ENCODE assay signal across 16 cellular contexts in genomic region chr1:24981632-24982007, GRCh38. TPM values are rescaled to one million over a fixed set of nuclear protein-coding genes. Genes with fewer than 3 reads are reported as not detected.
DNase-seq lines count a peak whose midpoint lies in the region; ATAC-seq, FAIRE-seq and TF ChIP-seq lines count a peak whose summit lies in the region.
"Had no signal": no experiment of that assay in that cellular context is flagged by ENCODE, and none has a peak within 500 bp of the region (broad histone marks: within the 10 kb centered on the region; RNA-seq: fewer than 3 reads in every experiment).

No MANE protein-coding gene starts in this region.

- H3K9ac ChIP-seq in H1 (replicated peaks in 1 of 4; ENCODE audit: extremely low read depth in 1 of 4, low read depth in 3 of 4, low read length in 3 of 4): no peak overlapping the region

- no peak overlapping the region for H3K23ac ChIP-seq in H1 (ENCODE audit: insufficient read length)

- no TSS peak for BruUV-seq in Caco-2 (replicated peaks; lab: Mats Ljungman, UMichigan)

- H3K56ac ChIP-seq in H1 (replicated peaks; ENCODE audit: insufficient read length, low read depth, low read length): no peak overlapping the region

- H2BK120ac ChIP-seq in H1 (replicated peaks; ENCODE audit: low read depth, low read length): no peak overlapping the region

- H4K91ac ChIP-seq in H1 (replicated peaks; ENCODE audit: insufficient read length, low read length): no peak overlapping the region

- H3K79me2 ChIP-seq in H1 (ENCODE audit: control insufficient read depth in 1 of 2, insufficient read depth in 2 of 2, low read length in 2 of 2): no peaks in the 10 kb centered on the region

- H3K79me1 ChIP-seq in H1 (ENCODE audit: low read depth, low read length): no peaks in the 10 kb centered on the region

- H2BK15ac ChIP-seq in H1 (ENCODE audit: low read length): no peak overlapping the region

- peak overlapping the region; percentile 82 for H3K27ac Mint-ChIP-seq in activated naive CD4-positive, alpha-beta T cell treated with anti-CD3 and anti-CD28 coated beads for 36 hours
- H3K27ac Mint-ChIP-seq in activated T-cell treated with anti-CD3 and anti-CD28 coated beads, Interleukin-2, amount 50 U/mL, for 24 hours: peak overlapping the region; percentile 92
- peak overlapping the region; percentile 94 to 98 for H3K27ac Mint-ChIP-seq in stimulated activated naive CD8-positive, alpha-beta T cell treated with anti-CD3 and anti-CD28 coated beads, Interleukin-15, amount 100 ng/mL, for 72 hours
- no peak overlapping the region for H3K27ac Mint-ChIP-seq in Caco-2 (ENCODE audit: unreplicated experiment)

- ATAC-seq in stimulated activated naive CD8-positive, alpha-beta T cell treated with anti-CD3 and anti-CD28 coated beads, Interleukin-15, amount 100 ng/mL, for 72 hours: peak; percentile 75
- ATAC-seq in GM21360 (IDR thresholded peaks at IDR 0.05; ENCODE audit: unreplicated experiment) (no peak), GM21576 (IDR thresholded peaks at IDR 0.05; ENCODE audit: unreplicated experiment) (no peak)
- ATAC-seq: left lung had no signal

- H3K9me3 ChIP-seq in H1 (ENCODE audit: insufficient read depth in 2 of 2, low read depth in 1 of 2, low read length in 1 of 2) (no peaks in the 10 kb centered on the region), Caco-2 (no peaks in the 10 kb centered on the region)
- H3K9me3 ChIP-seq: prostate gland, uterus had no signal

- H3K9me3 Mint-ChIP-seq in activated naive CD4-positive, alpha-beta T cell treated with anti-CD3 and anti-CD28 coated beads for 36 hours: peaks cover 3% of the 10 kb centered on the region
- H3K9me3 Mint-ChIP-seq in activated T-cell treated with anti-CD3 and anti-CD28 coated beads, Interleukin-2, amount 50 U/mL, for 24 hours: peaks cover 3% of the 10 kb centered on the region
- peaks cover 5 to 10% of the 10 kb centered on the region in 2 donors for H3K9me3 Mint-ChIP-seq in stimulated activated naive CD8-positive, alpha-beta T cell treated with anti-CD3 and anti-CD28 coated beads, Interleukin-15, amount 100 ng/mL, for 72 hours
- peaks cover 17% of the 10 kb centered on the region for H3K9me3 Mint-ChIP-seq in Caco-2 (ENCODE audit: unreplicated experiment)

- no peak overlapping the region for H4K8ac ChIP-seq in H1 (ENCODE audit: extremely low read depth, insufficient read depth, low read length)

- H3K4me1 Mint-ChIP-seq in activated naive CD4-positive, alpha-beta T cell treated with anti-CD3 and anti-CD28 coated beads for 36 hours (ENCODE audit: low read depth): peaks cover 88% of the 10 kb centered on the region
- peaks cover 92% of the 10 kb centered on the region for H3K4me1 Mint-ChIP-seq in activated T-cell treated with anti-CD3 and anti-CD28 coated beads, Interleukin-2, amount 50 U/mL, for 24 hours (ENCODE audit: low read depth)
- H3K4me1 Mint-ChIP-seq in stimulated activated naive CD8-positive, alpha-beta T cell treated with anti-CD3 and anti-CD28 coated beads, Interleukin-15, amount 100 ng/mL, for 72 hours: peaks cover 95% of the 10 kb centered on the region
- H3K4me1 Mint-ChIP-seq in Caco-2 (ENCODE audit: low read depth, unreplicated experiment): no peaks in the 10 kb centered on the region

- CTCF ChIA-PET in activated naive CD4-positive, alpha-beta T cell treated with anti-CD3 and anti-CD28 coated beads for 36 hours (lab: Charles Lee): interaction anchor here (0.6 to 1.3 kb wide), 3 partner anchors 12 to 324 kb away, joined by 3 to 4 read pairs (median 3); no protein-coding TSS in a partner anchor
- CTCF ChIA-PET in H1 (lab: Charles Lee; ENCODE audit: partially characterized antibody): interaction anchor here (0.6 to 3.3 kb wide), 4 partner anchors 10 to 30 kb away, joined by 3 to 24 read pairs (median 9); no protein-coding TSS in a partner anchor
- CTCF ChIA-PET in Caco-2 (lab: Charles Lee): no interaction called here

- no peak overlapping the region for H4K5ac ChIP-seq in H1 (ENCODE audit: insufficient read length, low read depth, low read length)

- H3K27me3 Mint-ChIP-seq in activated naive CD4-positive, alpha-beta T cell treated with anti-CD3 and anti-CD28 coated beads for 36 hours (ENCODE audit: low read depth): no peaks in the 10 kb centered on the region
- no peaks in the 10 kb centered on the region for H3K27me3 Mint-ChIP-seq in activated T-cell treated with anti-CD3 and anti-CD28 coated beads, Interleukin-2, amount 50 U/mL, for 24 hours
- H3K27me3 Mint-ChIP-seq in stimulated activated naive CD8-positive, alpha-beta T cell treated with anti-CD3 and anti-CD28 coated beads, Interleukin-15, amount 100 ng/mL, for 72 hours: no peaks in the 10 kb centered on the region
- no peaks in the 10 kb centered on the region for H3K27me3 Mint-ChIP-seq in Caco-2 (ENCODE audit: insufficient read depth, unreplicated experiment)

- no peak for TF ChIP-seq RAD21 in H1 (IDR thresholded peaks at IDR 0.05 in 1 of 2, conservative IDR thresholded peaks at IDR 0.05 in 1 of 2; ENCODE audit: low read depth in 2 of 2, low read length in 2 of 2)

- H3K4me1 ChIP-seq in H1 (replicated peaks in 1 of 4; ENCODE audit: control insufficient read depth in 3 of 4, insufficient read depth in 4 of 4, low read length in 3 of 4) (no peaks in the 10 kb centered on the region), Caco-2 (no peaks in the 10 kb centered on the region)
- H3K4me1 ChIP-seq: left lung, prostate gland, uterus had no signal

- no peak for TF ChIP-seq CTCF in H1 (IDR thresholded peaks at IDR 0.05; ENCODE audit: control extremely low read depth in 1 of 3, insufficient read depth in 1 of 3, low read depth in 1 of 3, low read length in 3 of 3)
- TF ChIP-seq CTCF in Caco-2 (IDR thresholded peaks at IDR 0.05; ENCODE audit: insufficient read depth in 1 of 2, low read depth in 1 of 2, low read length in 1 of 2, severe bottlenecking in 1 of 2, unreplicated experiment in 1 of 2): no peak

- WGBS in H1 (ENCODE audit: extremely low coverage in 1 of 2, insufficient coverage in 1 of 2, insufficient read length in 1 of 2, insufficient replicate concordance in 2 of 2, low coverage in 1 of 2, low lambda C conversion rate in 2 of 2, missing lambda C conversion rate in 1 of 2), 2 experiments: 86% methylated on average over 11 of the region's 11 CpGs; no CpG with 5 or more reads in 1 of the 2 experiments

- peaks cover 3% of the 10 kb centered on the region for H3K36me3 Mint-ChIP-seq in activated naive CD4-positive, alpha-beta T cell treated with anti-CD3 and anti-CD28 coated beads for 36 hours (ENCODE audit: low read depth)
- peaks cover 5% of the 10 kb centered on the region for H3K36me3 Mint-ChIP-seq in activated T-cell treated with anti-CD3 and anti-CD28 coated beads, Interleukin-2, amount 50 U/mL, for 24 hours (ENCODE audit: low read depth)
- H3K36me3 Mint-ChIP-seq in Caco-2 (ENCODE audit: insufficient read depth, unreplicated experiment): no peaks in the 10 kb centered on the region

- no peaks in the 10 kb centered on the region for H3K36me3 ChIP-seq in H1 (ENCODE audit: control insufficient read depth in 2 of 4, insufficient read depth in 4 of 4, low read length in 3 of 4)
- no peaks in the 10 kb centered on the region for H3K36me3 ChIP-seq in Caco-2 (ENCODE audit: control insufficient read depth, insufficient read depth, low read length)
- H3K36me3 ChIP-seq: esophagus muscularis mucosa, left lung, prostate gland, uterus had no signal

- TF ChIP-seq POLR2A in H1 (IDR thresholded peaks at IDR 0.05; ENCODE audit: control extremely low read depth in 1 of 2, low read depth in 2 of 2, low read length in 2 of 2): no peak

- H3K18ac ChIP-seq in H1 (ENCODE audit: extremely low read depth, low read length): no peak overlapping the region

- no peak overlapping the region for H2BK5ac ChIP-seq in H1 (ENCODE audit: low read depth, low read length)

- no peaks in the 10 kb centered on the region for H4K20me1 ChIP-seq in H1 (replicated peaks in 1 of 2; ENCODE audit: control insufficient read depth in 1 of 2, insufficient read depth in 2 of 2, low read length in 2 of 2)

- H3K4ac ChIP-seq in H1 (replicated peaks; ENCODE audit: insufficient read length, low read depth, low read length): no peak overlapping the region

- intact Hi-C loops in activated naive CD4-positive, alpha-beta T cell treated with anti-CD3 and anti-CD28 coated beads for 36 hours (cut with micrococcal nuclease): loop anchor here (1.0 to 2.0 kb wide), 3 partner anchors 9 to 26 kb away; no protein-coding TSS in a partner anchor
- intact Hi-C loops in Caco-2 (cut with micrococcal nuclease; ENCODE audit: unreplicated experiment): no loop called here

- no peak overlapping the region for H2AFZ ChIP-seq in H1 (ENCODE audit: low read length)

- no peak overlapping the region for H3K27ac ChIP-seq in H1 (ENCODE audit: low read depth, low read length)
- H3K27ac ChIP-seq: esophagus muscularis mucosa, left lung, prostate gland, uterus had no signal

- H3K4me3 Mint-ChIP-seq in activated naive CD4-positive, alpha-beta T cell treated with anti-CD3 and anti-CD28 coated beads for 36 hours: peak overlapping the region; percentile 7
- no peak overlapping the region for H3K4me3 Mint-ChIP-seq in activated T-cell treated with anti-CD3 and anti-CD28 coated beads, Interleukin-2, amount 50 U/mL, for 24 hours
- peak overlapping the region; percentile 70 to 75 for H3K4me3 Mint-ChIP-seq in stimulated activated naive CD8-positive, alpha-beta T cell treated with anti-CD3 and anti-CD28 coated beads, Interleukin-15, amount 100 ng/mL, for 72 hours
- H3K4me3 Mint-ChIP-seq in Caco-2 (ENCODE audit: unreplicated experiment): no peak overlapping the region

- DNase-seq in activated naive CD4-positive, alpha-beta T cell treated with anti-CD3 and anti-CD28 coated beads for 36 hours: peak; percentile 76
- DNase-seq in activated naive CD4-positive, alpha-beta T cell (lab: John Stamatoyannopoulos, UW): no peak
- peak; percentile 67 for DNase-seq in activated T-cell treated with anti-CD3 and anti-CD28 coated beads, Interleukin-2, amount 50 U/mL, for 24 hours
- DNase-seq in H1 (ENCODE audit: low read depth in 1 of 2, low spot score in 2 of 2): no peak
- peak in 1 of 2 donors; percentile 61 for DNase-seq in stimulated activated naive CD8-positive, alpha-beta T cell treated with anti-CD3 and anti-CD28 coated beads, Interleukin-15, amount 100 ng/mL, for 72 hours
- no peak for DNase-seq in Caco-2
- DNase-seq: Calu3, left lung, NCI-H2081 treated with DMSO at 0.1 percent for 48 hours, NCI-H69, uterus had no signal

- no peak overlapping the region for H3K4me3 ChIP-seq in H1 (ENCODE audit: extremely low read depth in 1 of 4, insufficient read depth in 2 of 4, low read depth in 3 of 4, low read length in 4 of 4)
- H3K4me3 ChIP-seq in Caco-2 (ENCODE audit: low read depth, low read length): no peak overlapping the region
- H3K4me3 ChIP-seq: esophagus muscularis mucosa, left lung, prostate gland, uterus had no signal

- TF ChIP-seq EP300 in H1 (IDR thresholded peaks at IDR 0.05; ENCODE audit: borderline replicate concordance in 1 of 2, low read depth in 2 of 2, low read length in 2 of 2): no peak

- no peak overlapping the region for H3K14ac ChIP-seq in H1 (ENCODE audit: insufficient read length)

- H2BK12ac ChIP-seq in H1 (ENCODE audit: low read depth, low read length): no peak overlapping the region

- H2AK5ac ChIP-seq in H1 (ENCODE audit: low read depth, low read length): no peak overlapping the region

- no peak overlapping the region for H2BK20ac ChIP-seq in H1 (ENCODE audit: low read length)

- H3K23me2 ChIP-seq in H1 (ENCODE audit: low read depth, low read length): no peaks in the 10 kb centered on the region

- H3K4me2 ChIP-seq in H1 (ENCODE audit: insufficient read depth in 1 of 2, low read depth in 2 of 2, low read length in 2 of 2): no peak overlapping the region

- no peak for FAIRE-seq in H1 (lab: Jason Lieb, UNC)
- FAIRE-seq: colon had no signal

- no peaks in the 10 kb centered on the region for H3K27me3 ChIP-seq in H1 (replicated peaks in 1 of 4; ENCODE audit: control insufficient read depth in 3 of 4, extremely low read depth in 1 of 4, insufficient read depth in 3 of 4, low read length in 3 of 4)
- no peaks in the 10 kb centered on the region for H3K27me3 ChIP-seq in Caco-2 (replicated peaks; ENCODE audit: control insufficient read depth, insufficient read depth, low read length)
- H3K27me3 ChIP-seq: left lung, uterus had no signal

- POLR2A ChIA-PET in H1 (lab: Charles Lee; ENCODE audit: partially characterized antibody) (no interaction called here), Caco-2 (lab: Charles Lee) (no interaction called here)

RNA-seq across cellular contexts. Expression of gene RUNX3, which starts 51.5 kb away (rescaled TPM):
- total RNA-seq in activated naive CD4-positive, alpha-beta T cell treated with anti-CD3 and anti-CD28 coated beads for 36 hours: 10 to 100 TPM; 72.3 to 83.8 TPM
- total RNA-seq in H1 (2021; fragmentation: NEBNext Ultra II Directional; extraction: Animal tissue kit (Norgen Biotek cat#: 25700)): 0.48 and 0.82 TPM in 2 replicates
- polyA plus RNA-seq in H1 (2011; rRNA removed): 0.49 and 0.62 TPM in 2 replicates
- 0.44 TPM for polyA plus RNA-seq in H1 (2011; cell fraction: cytosol; rRNA removed)
- 0.70 TPM for polyA plus RNA-seq in H1 (2011; cell fraction: nucleus; rRNA removed)
- 0.33 to 1.3 TPM (median 0.64 TPM) in 4 replicates for polyA plus RNA-seq in H1 (2012, experiment 1 of 2)
- 0.55 TPM for polyA plus RNA-seq in H1 (2012, experiment 2 of 2)
- polyA plus RNA-seq in H1 (2013, experiment 1 of 2): 0.61 TPM
- polyA plus RNA-seq in H1 (2013, experiment 2 of 2): 0.52 TPM
- polyA minus RNA-seq in H1 (2011; rRNA and poly(A)+ RNA removed): 0.13 TPM in 1 of 2 replicates, not detected in the other
- polyA minus RNA-seq in H1 (2011; cell fraction: cytosol; rRNA and poly(A)+ RNA removed): 1.5 TPM
- polyA minus RNA-seq in H1 (2011; cell fraction: nucleus; rRNA and poly(A)+ RNA removed): 0.30 TPM
- 1.1 and 1.6 TPM in 2 replicates for total RNA-seq in Caco-2 (2022)

Comparison
In these comparisons a context has a peak if more than half of its experiments do, and no peak if none do; other contexts are left out.
1. DNase-seq: peak in activated naive CD4-positive, alpha-beta T cell treated with anti-CD3 and anti-CD28 coated beads for 36 hours (single experiment) and activated T-cell treated with anti-CD3 and anti-CD28 coated beads, Interleukin-2, amount 50 U/mL, for 24 hours (single experiment); none in activated naive CD4-positive, alpha-beta T cell (0 of 4), H1 (0 of 2) and Caco-2 (0 of 2).
2. H3K4me3 Mint-ChIP-seq: peak in activated naive CD4-positive, alpha-beta T cell treated with anti-CD3 and anti-CD28 coated beads for 36 hours (single experiment) and stimulated activated naive CD8-positive, alpha-beta T cell treated with anti-CD3 and anti-CD28 coated beads, Interleukin-15, amount 100 ng/mL, for 72 hours (2 of 2); none in activated T-cell treated with anti-CD3 and anti-CD28 coated beads, Interleukin-2, amount 50 U/mL, for 24 hours (single experiment) and Caco-2 (single experiment).
3. RNA of gene RUNX3, which starts 51.5 kb away (total RNA-seq): 72.3 to 83.8 TPM in activated naive CD4-positive, alpha-beta T cell treated with anti-CD3 and anti-CD28 coated beads for 36 hours; 1.1 to 1.6 TPM in Caco-2 and 0.48 to 0.82 TPM in H1; every median in the first group is over 10 times any median in the second.